Comparison of ENCODE assay signal across 6 cellular contexts in the genomic region with DNA sequence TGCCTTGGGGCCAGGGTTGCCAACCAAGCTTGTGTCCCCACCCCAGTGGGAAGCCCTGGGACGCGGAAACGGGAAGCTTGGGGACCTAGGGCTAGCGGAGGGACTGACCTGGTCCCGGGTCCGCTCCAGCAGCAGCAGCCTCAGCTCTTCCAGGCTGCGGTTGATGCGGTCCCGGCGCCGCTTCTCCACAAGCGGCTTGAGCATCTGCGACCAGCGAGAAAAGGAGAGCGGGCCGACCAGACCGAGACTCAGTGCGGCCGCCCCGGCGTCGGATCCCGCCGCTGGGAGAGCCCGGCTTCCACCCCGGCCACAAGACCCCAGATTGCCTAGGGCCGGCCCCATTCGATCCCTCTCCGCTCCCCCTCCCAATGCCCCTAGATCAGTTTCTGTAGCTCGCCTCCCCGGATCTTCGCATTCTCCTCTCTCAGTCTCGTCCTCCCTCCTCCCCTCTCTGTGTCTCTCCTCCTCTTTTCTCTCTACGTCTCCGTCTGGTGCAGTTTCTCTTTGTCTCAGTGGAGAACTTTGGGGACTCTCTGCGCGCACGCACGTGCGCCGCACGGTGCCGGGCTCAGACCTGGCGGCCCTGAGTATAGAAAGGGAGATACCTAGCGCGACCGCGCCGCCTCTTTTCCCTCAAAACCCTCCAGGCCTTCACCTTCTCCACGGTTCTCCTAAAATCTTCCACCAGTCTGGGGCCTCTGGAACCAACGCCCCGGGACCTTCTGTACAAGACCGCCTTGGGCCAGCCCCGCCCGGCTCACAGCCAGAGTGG. TPM values are rescaled to one million over a fixed set of nuclear protein-coding genes. Genes with fewer than 3 reads are reported as not detected.
DNase-seq lines count a peak whose midpoint lies in the region; ATAC-seq lines count a peak whose summit lies in the region.

No MANE protein-coding gene starts in this region.

- H3K36me3 ChIP-seq in muscle layer of colon (ENCODE audit: insufficient read depth, low read length), result no peaks in the 10 kb centered on the region

- no peak overlapping the region for H3K9ac ChIP-seq in muscle layer of colon (ENCODE audit: low read length)

- H3K4me1 ChIP-seq in muscle layer of colon (ENCODE audit: insufficient read depth, low read length), result peaks cover 59% of the 10 kb centered on the region

- H3K27ac Mint-ChIP-seq in activated naive CD4-positive, alpha-beta T cell treated with anti-CD3 and anti-CD28 coated beads, Interleukin-2, amount 50 U/mL, for 72 hours, result peak overlapping the region; percentile 20 to 57

- peaks cover 8 to 19% of the 10 kb centered on the region in 2 donors for H3K36me3 Mint-ChIP-seq in activated naive CD4-positive, alpha-beta T cell treated with anti-CD3 and anti-CD28 coated beads, Interleukin-2, amount 50 U/mL, for 72 hours

- H3K27ac ChIP-seq in muscle layer of colon (ENCODE audit: low read depth, low read length), result no peak overlapping the region

- H3K9me3 Mint-ChIP-seq in activated naive CD4-positive, alpha-beta T cell treated with anti-CD3 and anti-CD28 coated beads, Interleukin-2, amount 50 U/mL, for 72 hours, result no peaks in the 10 kb centered on the region

- H3K27me3 ChIP-seq in muscle layer of colon (ENCODE audit: control insufficient read depth in 1 of 2, insufficient read depth in 2 of 2, low read length in 2 of 2), result peaks cover 34 to 54% of the 10 kb centered on the region in 2 donors

- H3K4me3 ChIP-seq in Jurkat, Clone E6-1 (ENCODE audit: low read length), result peak overlapping the region; percentile 83
- peak overlapping the region; percentile 12 to 75 for H3K4me3 ChIP-seq in muscle layer of colon (ENCODE audit: low read depth in 1 of 2, low read length in 2 of 2)

- H3K9me3 ChIP-seq in muscle layer of colon (ENCODE audit: low read length), result no peaks in the 10 kb centered on the region

- DNase-seq in Jurkat, Clone E6-1 (ENCODE audit: low read depth, low spot score), result no peak
- DNase-seq in activated naive CD4-positive, alpha-beta T cell treated with anti-CD3 and anti-CD28 coated beads, Interleukin-2, amount 50 U/mL, for 72 hours (ENCODE audit: low spot score in 2 of 2), result peak; percentile 60 to 65
- no peak for DNase-seq in HT-29 (ENCODE audit: low spot score)

- peak in 1 of 2 donors; percentile 19 for ATAC-seq in activated naive CD4-positive, alpha-beta T cell treated with anti-CD3 and anti-CD28 coated beads, Interleukin-2, amount 50 U/mL, for 72 hours
- ATAC-seq in GM19035 (IDR thresholded peaks at IDR 0.05; ENCODE audit: unreplicated experiment) (no peak), GM21367 (IDR thresholded peaks at IDR 0.05; ENCODE audit: unreplicated experiment) (no peak)

RNA-seq across cellular contexts. Expression of a gene that starts 0.8 kb away (rescaled TPM):
- polyA plus RNA-seq in Jurkat, Clone E6-1 (2012; ENCODE audit: insufficient read depth, insufficient read length), result 2.3 TPM
- 10 to 100 TPM in 1 of 2 donors, 1 to 10 TPM in 1; 7.5 to 10.7 TPM for total RNA-seq in activated naive CD4-positive, alpha-beta T cell treated with anti-CD3 and anti-CD28 coated beads, Interleukin-2, amount 50 U/mL, for 72 hours
- 0.61 and 0.76 TPM in 2 replicates for total RNA-seq in HT-29 (2014; rRNA removed; shearing (Covaris generic))

RNA-seq across cellular contexts. Expression of a gene that starts 4.8 kb away (rescaled TPM):
- 0.38 TPM for polyA plus RNA-seq in Jurkat, Clone E6-1 (2012; ENCODE audit: insufficient read depth, insufficient read length)
- total RNA-seq in activated naive CD4-positive, alpha-beta T cell treated with anti-CD3 and anti-CD28 coated beads, Interleukin-2, amount 50 U/mL, for 72 hours, result under 1 TPM in 1 of 2 donors, not detected in 1; 0.23 TPM
- not detected in 2 replicates for total RNA-seq in HT-29 (2014; rRNA removed; shearing (Covaris generic))

RNA-seq across cellular contexts. Expression of a gene that starts 29.1 kb away (rescaled TPM):
- polyA plus RNA-seq in Jurkat, Clone E6-1 (2012; ENCODE audit: insufficient read depth, insufficient read length), result 27.8 TPM
- total RNA-seq in activated naive CD4-positive, alpha-beta T cell treated with anti-CD3 and anti-CD28 coated beads, Interleukin-2, amount 50 U/mL, for 72 hours, result 100 to 1,000 TPM in 1 of 2 donors, 10 to 100 TPM in 1; 80.9 to 294 TPM
- 37.1 and 43.5 TPM in 2 replicates for total RNA-seq in HT-29 (2014; rRNA removed; shearing (Covaris generic))

RNA-seq across cellular contexts. Expression of a gene that starts 35.6 kb away (rescaled TPM):
- polyA plus RNA-seq in Jurkat, Clone E6-1 (2012; ENCODE audit: insufficient read depth, insufficient read length), result 1.7 TPM
- 1 to 10 TPM; 1.5 to 3.2 TPM for total RNA-seq in activated naive CD4-positive, alpha-beta T cell treated with anti-CD3 and anti-CD28 coated beads, Interleukin-2, amount 50 U/mL, for 72 hours
- total RNA-seq in HT-29 (2014; rRNA removed; shearing (Covaris generic)), result 0.97 TPM in 1 of 2 replicates, not detected in the other

RNA-seq across cellular contexts. Expression of a gene that starts 39.6 kb away (rescaled TPM):
- polyA plus RNA-seq in Jurkat, Clone E6-1 (2012; ENCODE audit: insufficient read depth, insufficient read length), result 42.6 TPM
- 10 to 100 TPM; 43.6 to 85.6 TPM for total RNA-seq in activated naive CD4-positive, alpha-beta T cell treated with anti-CD3 and anti-CD28 coated beads, Interleukin-2, amount 50 U/mL, for 72 hours
- total RNA-seq in HT-29 (2014; rRNA removed; shearing (Covaris generic)), result 4.9 and 5.8 TPM in 2 replicates

Comparison
In these comparisons a context has a peak if more than half of its experiments do, and no peak if none do; other contexts are left out.
1. DNase-seq: peak in activated naive CD4-positive, alpha-beta T cell treated with anti-CD3 and anti-CD28 coated beads, Interleukin-2, amount 50 U/mL, for 72 hours (2 of 2); none in Jurkat, Clone E6-1 (single experiment) and HT-29 (single experiment).